7 cellular contexts compared by ENCODE assay signal in genomic region chr19:48871471-48872181, GRCh38. TPM values are rescaled to one million over a fixed set of nuclear protein-coding genes. Genes with fewer than 3 reads are reported as not detected.
DNase-seq lines count a peak whose midpoint lies in the region; TF ChIP-seq lines count a peak whose summit lies in the region.
"Not testable (repeated sequence)": the region's sequence is repeated elsewhere in the genome, so short reads cannot be mapped to it uniquely, and the experiment has no call there.
"Had no signal": no experiment of that assay in that cellular context is flagged by ENCODE, and none has a peak within 500 bp of the region (broad histone marks: within the 10 kb centered on the region; RNA-seq: fewer than 3 reads in every experiment).

No MANE protein-coding gene starts in this region.

- H3K4ac ChIP-seq in neuronal stem cell (ENCODE audit: low read length), result not testable (repeated sequence)

- not testable (repeated sequence) for H2BK12ac ChIP-seq in neuronal stem cell (ENCODE audit: low read length)

- H3K9me3 ChIP-seq in HAP-1; left ventricle myocardium inferior (replicated peaks); neuronal stem cell (replicated peaks in 1 of 2; ENCODE audit: control insufficient read depth in 2 of 2, insufficient read depth in 1 of 2, low read depth in 1 of 2, low read length in 2 of 2); thyroid gland: not testable (repeated sequence)

- not testable (repeated sequence) for DNase-seq in HAP-1 (ENCODE audit: low spot score in 2 of 2); brain microvascular endothelial cell; left ventricle myocardium inferior; neuronal stem cell (ENCODE audit: low spot score); thyroid gland

- in situ Hi-C loops in HAP-1 (cut with MboI; ENCODE audit: low sequenced_read_pairs); brain microvascular endothelial cell (cut with HindIII; ENCODE audit: low pct_ligation_motif_present, low sequenced_read_pairs): not testable (repeated sequence)

- TF ChIP-seq POLR2A in thyroid gland (IDR thresholded peaks at IDR 0.05), result not testable (repeated sequence)

- H3K23ac ChIP-seq in neuronal stem cell (ENCODE audit: low read depth, low read length, poor library complexity), result not testable (repeated sequence)

- H3K27me3 ChIP-seq in HAP-1 (ENCODE audit: low read depth); brain microvascular endothelial cell (replicated peaks); left ventricle myocardium inferior (ENCODE audit: low read depth); neuronal stem cell (ENCODE audit: control insufficient read depth in 3 of 3, insufficient read depth in 3 of 3, low read depth in 1 of 3, low read length in 3 of 3); thyroid gland: not testable (repeated sequence)

- H4K8ac ChIP-seq in neuronal stem cell (ENCODE audit: low read depth, low read length), result not testable (repeated sequence)

- not testable (repeated sequence) for H3K9ac ChIP-seq in neuronal stem cell (ENCODE audit: low read depth, low read length, poor library complexity)

- not testable (repeated sequence) for H2AK5ac ChIP-seq in neuronal stem cell (ENCODE audit: low read depth, low read length)

- H3K79me1 ChIP-seq in neuronal stem cell (ENCODE audit: low read depth, low read length), result peaks cover 16% of the 10 kb centered on the region

- WGBS in neuronal stem cell (ENCODE audit: extremely low coverage in 2 of 2, insufficient read length in 2 of 2, insufficient replicate concordance in 1 of 2), 2 donors, result no CpG with 5 or more reads among the region's 31 CpGs
- 76 to 82% methylated on average over 31 of the region's 31 CpGs for WGBS in thyroid gland, 2 donors

- not testable (repeated sequence) for H3K4me2 ChIP-seq in neuronal stem cell (ENCODE audit: insufficient read depth, low read length, poor library complexity, severe bottlenecking)

- peaks cover 43% of the 10 kb centered on the region for H3K4me1 ChIP-seq in HAP-1
- peaks cover 73% of the 10 kb centered on the region for H3K4me1 ChIP-seq in left ventricle myocardium inferior
- peaks cover 38 to 59% of the 10 kb centered on the region in 2 donors for H3K4me1 ChIP-seq in neuronal stem cell (ENCODE audit: control insufficient read depth in 2 of 2, insufficient read depth in 1 of 2, low read depth in 1 of 2, low read length in 2 of 2)
- peaks cover 39 to 59% of the 10 kb centered on the region in 2 donors for H3K4me1 ChIP-seq in thyroid gland

- TF ChIP-seq CTCF in VCaP (conservative IDR thresholded peaks at IDR 0.05); brain microvascular endothelial cell (IDR thresholded peaks at IDR 0.05; ENCODE audit: low read depth, low read length, missing control alignments); left ventricle myocardium inferior (IDR thresholded peaks at IDR 0.05; ENCODE audit: borderline replicate concordance); thyroid gland (IDR thresholded peaks at IDR 0.05): not testable (repeated sequence)

- peak overlapping the region; percentile 73 for H2AFZ ChIP-seq in neuronal stem cell (ENCODE audit: low read length)

- not testable (repeated sequence) for H2BK120ac ChIP-seq in neuronal stem cell (ENCODE audit: low read depth, low read length)

- intact Hi-C loops in left ventricle myocardium inferior (cut with micrococcal nuclease); thyroid gland (cut with DNase I): not testable (repeated sequence)

- H2BK15ac ChIP-seq in neuronal stem cell (ENCODE audit: low read length), result not testable (repeated sequence)

- H2BK5ac ChIP-seq in neuronal stem cell (ENCODE audit: low read length), result not testable (repeated sequence)

- peak overlapping the region; percentile 36 for H3K18ac ChIP-seq in neuronal stem cell (ENCODE audit: low read length)

- H3K27ac ChIP-seq in VCaP (peak overlapping the region; percentile 97), brain microvascular endothelial cell (peak overlapping the region; percentile 15), left ventricle myocardium inferior (replicated peaks) (peak overlapping the region; percentile 100), thyroid gland (peak overlapping the region; percentile 58 to 100 (median 100))
- H3K27ac ChIP-seq in neuronal stem cell (replicated peaks; ENCODE audit: low read length), result not testable (repeated sequence)

- H3K4me3 ChIP-seq in HAP-1 (peak overlapping the region; percentile 96), brain microvascular endothelial cell (ENCODE audit: low read depth, low read length) (peak overlapping the region; percentile 30), left ventricle myocardium inferior (peak overlapping the region; percentile 98)
- not testable (repeated sequence) for H3K4me3 ChIP-seq in neuronal stem cell (ENCODE audit: low read length in 2 of 2); thyroid gland (replicated peaks in 1 of 3)

- H4K91ac ChIP-seq in neuronal stem cell (ENCODE audit: low read depth, low read length, poor library complexity), result not testable (repeated sequence)

- H3K36me3 ChIP-seq in HAP-1 (replicated peaks) (peaks cover 36% of the 10 kb centered on the region), brain microvascular endothelial cell (replicated peaks) (peaks cover 38% of the 10 kb centered on the region), left ventricle myocardium inferior (peaks cover 36% of the 10 kb centered on the region), neuronal stem cell (replicated peaks in 1 of 2; ENCODE audit: control insufficient read depth in 2 of 2, insufficient read depth in 2 of 2, low read length in 2 of 2) (peaks cover 21 to 35% of the 10 kb centered on the region in 2 donors), thyroid gland (peaks cover 17 to 26% of the 10 kb centered on the region in 2 donors)

- not testable (repeated sequence) for H3K14ac ChIP-seq in neuronal stem cell (ENCODE audit: low read length)

RNA-seq across cellular contexts. Expression of gene PPP1R15A, which starts 0.6 kb away (rescaled TPM):
- total RNA-seq in left ventricle myocardium inferior (76.4 TPM), thyroid gland (10 to 100 TPM; 18.7 to 31.7 (median 24.2) TPM)
- 21.2 TPM for polyA plus RNA-seq in neuronal stem cell (2013, experiment 1 of 2)
- polyA plus RNA-seq in neuronal stem cell (2013, experiment 2 of 2), result 21.1 TPM

RNA-seq across cellular contexts. Expression of gene PLEKHA4, which starts 3.2 kb away (rescaled TPM):
- 24.7 TPM for total RNA-seq in left ventricle myocardium inferior
- 19.9 TPM for polyA plus RNA-seq in neuronal stem cell (2013, experiment 1 of 2)
- 19.6 TPM for polyA plus RNA-seq in neuronal stem cell (2013, experiment 2 of 2)
- 10 to 100 TPM; 15.2 to 21.8 (median 19.0) TPM for total RNA-seq in thyroid gland

RNA-seq across cellular contexts. Expression of gene TULP2, which starts 26.9 kb away (rescaled TPM):
- 0.55 TPM for total RNA-seq in left ventricle myocardium inferior
- 0.71 TPM for polyA plus RNA-seq in neuronal stem cell (2013, experiment 1 of 2)
- polyA plus RNA-seq in neuronal stem cell (2013, experiment 2 of 2), result 0.43 TPM
- under 1 TPM in 1 of 4 donors, not detected in 3; 0.27 TPM for total RNA-seq in thyroid gland
- total RNA-seq: temporal lobe had no signal

RNA-seq across cellular contexts. Expression of gene NUCB1, which starts 28.5 kb away (rescaled TPM):
- total RNA-seq in left ventricle myocardium inferior, result 221 TPM
- polyA plus RNA-seq in neuronal stem cell (2013, experiment 1 of 2), result 61.4 TPM
- polyA plus RNA-seq in neuronal stem cell (2013, experiment 2 of 2), result 60.3 TPM
- total RNA-seq in thyroid gland, result 100 to 1,000 TPM; 267 to 424 (median 371) TPM

RNA-seq across cellular contexts. Expression of gene HSD17B14, which starts 35.3 kb away (rescaled TPM):
- 1.8 TPM for total RNA-seq in left ventricle myocardium inferior
- 24.4 TPM for polyA plus RNA-seq in neuronal stem cell (2013, experiment 1 of 2)
- 24.3 TPM for polyA plus RNA-seq in neuronal stem cell (2013, experiment 2 of 2)
- 10 to 100 TPM; 11.9 to 46.8 (median 22.2) TPM for total RNA-seq in thyroid gland
